ENCODE assay signal across 8 cellular contexts in genomic region chr10:26890956-26891355, GRCh38. TPM values are rescaled to one million over a fixed set of nuclear protein-coding genes. Genes with fewer than 3 reads are reported as not detected.
DNase-seq lines count a peak whose midpoint lies in the region; ATAC-seq and TF ChIP-seq lines count a peak whose summit lies in the region.

No MANE protein-coding gene starts in this region.

- in situ Hi-C loops in G401 (cut with HindIII; ENCODE audit: low sequenced_read_pairs) = no loop called here

- DNase-seq in G401 (ENCODE audit: low spot score) (peak; percentile 34), Kasumi-1 (lab: John Stamatoyannopoulos, UW) (peak; percentile 87 to 93), cerebellar cortex (ENCODE audit: low spot score) (peak; percentile 63), lung microvascular endothelial cell (ENCODE audit: low read depth in 2 of 2) (peak; percentile 74 to 83), superior temporal gyrus (ENCODE audit: extremely low spot score) (peak; percentile 65), cerebellar nuclear complex (lab: John Stamatoyannopoulos, UW) (no peak)

- ATAC-seq in SK-N-SH treated with all-trans-retinoic acid at 6 μM for 48 hours (peak; percentile 85), GM21360 (IDR thresholded peaks at IDR 0.05; ENCODE audit: unreplicated experiment) (no peak)

TF ChIP-seq in SK-N-SH treated with all-trans-retinoic acid at 6 μM for 48 hours, 23 proteins besides CTCF, POLR2A, EP300 and RAD21:
- TF ChIP-seq ZFP30 (CRISPR knock-in tag; IDR thresholded peaks at IDR 0.05) (no peak), TSHZ2 (CRISPR knock-in tag; IDR thresholded peaks at IDR 0.05) (no peak), GLIS3 (CRISPR knock-in tag; IDR thresholded peaks at IDR 0.05) (no peak), BACH2 (CRISPR knock-in tag; IDR thresholded peaks at IDR 0.05; ENCODE audit: borderline replicate concordance) (no peak), ZNF565 (CRISPR knock-in tag; conservative IDR thresholded peaks at IDR 0.05; ENCODE audit: low read depth) (no peak)

RNA-seq across cellular contexts. Expression of gene ABI1, which starts 30.2 kb away (rescaled TPM):
- 44.9 and 45.2 TPM in 2 replicates for total RNA-seq in G401 (2014; rRNA removed; shearing (Covaris generic))
- 23.3 and 27.8 TPM in 2 replicates for total RNA-seq in lung microvascular endothelial cell

Comparison
In these comparisons a context has a peak if more than half of its experiments do, and no peak if none do; other contexts are left out.
1. DNase-seq: peak in G401 (single experiment), Kasumi-1 (2 of 2), cerebellar cortex (single experiment), lung microvascular endothelial cell (2 of 2) and superior temporal gyrus (single experiment); none in cerebellar nuclear complex (0 of 2).